In the genomic region with DNA sequence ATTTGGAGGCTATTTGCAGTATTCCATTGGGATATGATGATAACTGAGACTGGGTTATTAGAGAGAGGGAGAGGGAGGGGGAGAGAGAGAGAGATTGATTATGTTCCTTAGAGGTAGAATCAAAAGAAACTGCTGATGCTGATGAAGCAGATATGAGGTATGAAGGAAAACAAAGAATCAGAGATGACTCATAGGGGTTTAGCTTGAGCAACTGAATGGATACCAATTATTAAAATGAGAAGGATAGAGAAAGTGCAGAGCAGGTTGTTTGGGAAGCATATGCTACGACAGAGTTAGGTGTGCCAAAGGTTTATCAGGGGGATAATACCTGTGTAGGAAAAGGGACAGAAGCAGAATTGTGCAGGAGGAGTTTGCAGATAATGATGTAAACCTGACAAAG, we compare ENCODE assay signal across 19 cellular contexts. TPM values are rescaled to one million over a fixed set of nuclear protein-coding genes. Genes with fewer than 3 reads are reported as not detected.
DNase-seq lines count a peak whose midpoint lies in the region; ATAC-seq and TF ChIP-seq lines count a peak whose summit lies in the region.
"Had no signal": no experiment of that assay in that cellular context is flagged by ENCODE, and none has a peak within 500 bp of the region (broad histone marks: within the 10 kb centered on the region; RNA-seq: fewer than 3 reads in every experiment).

No MANE protein-coding gene starts in this region.

- H3K4me1 ChIP-seq in right atrium auricular region = no peaks in the 10 kb centered on the region
- H3K4me1 ChIP-seq: transverse colon had no signal

- no peaks in the 10 kb centered on the region for H3K27me3 ChIP-seq in right atrium auricular region
- H3K27me3 ChIP-seq: hepatocyte, transverse colon had no signal

- no peak overlapping the region for H3K4me3 Mint-ChIP-seq in activated T-helper 17 cell treated with anti-CD3 and anti-CD28 coated beads, Interleukin-2, amount 50 U/mL, for 72 hours
- H3K4me3 Mint-ChIP-seq in natural killer cell = no peak overlapping the region
- H3K4me3 Mint-ChIP-seq: effector memory CD8-positive, alpha-beta T cell had no signal

- H3K4me1 Mint-ChIP-seq in activated T-helper 17 cell treated with anti-CD3 and anti-CD28 coated beads, Interleukin-2, amount 50 U/mL, for 72 hours = peaks cover 9% of the 10 kb centered on the region
- H3K4me1 Mint-ChIP-seq in natural killer cell = peaks cover 0 to 2% of the 10 kb centered on the region in 2 donors

- H3K27ac ChIP-seq in right atrium auricular region = no peak overlapping the region
- H3K27ac ChIP-seq: hepatocyte, transverse colon had no signal

- H3K9me3 Mint-ChIP-seq in activated T-helper 17 cell treated with anti-CD3 and anti-CD28 coated beads, Interleukin-2, amount 50 U/mL, for 72 hours = no peaks in the 10 kb centered on the region
- no peaks in the 10 kb centered on the region for H3K9me3 Mint-ChIP-seq in natural killer cell
- H3K9me3 Mint-ChIP-seq: effector memory CD8-positive, alpha-beta T cell had no signal

- H3K4me3 ChIP-seq in AG10803 (ENCODE audit: low read length) (no peak overlapping the region), foreskin fibroblast (ENCODE audit: low read depth in 1 of 2, low read length in 2 of 2) (no peak overlapping the region), right atrium auricular region (no peak overlapping the region)
- H3K4me3 ChIP-seq: hepatocyte, transverse colon had no signal

- intact Hi-C loops in natural killer cell (cut with micrococcal nuclease) = no loop called here

- no peaks in the 10 kb centered on the region for H3K9me3 ChIP-seq in right atrium auricular region
- H3K9me3 ChIP-seq: transverse colon had no signal

- H3K27ac Mint-ChIP-seq in activated T-helper 17 cell treated with anti-CD3 and anti-CD28 coated beads, Interleukin-2, amount 50 U/mL, for 72 hours = no peak overlapping the region
- no peak overlapping the region for H3K27ac Mint-ChIP-seq in natural killer cell
- H3K27ac Mint-ChIP-seq: effector memory CD8-positive, alpha-beta T cell had no signal

- TF ChIP-seq CTCF in AG10803 (conservative IDR thresholded peaks at IDR 0.05; ENCODE audit: low read length) (no peak), foreskin fibroblast (IDR thresholded peaks at IDR 0.05; ENCODE audit: low read depth, low read length) (no peak), right atrium auricular region (IDR thresholded peaks at IDR 0.05) (no peak), natural killer cell (IDR thresholded peaks at IDR 0.05) (no peak)

- peak; percentile 58 for ATAC-seq in activated T-helper 17 cell treated with anti-CD3 and anti-CD28 coated beads, Interleukin-2, amount 50 U/mL, for 72 hours (replicated peaks)
- ATAC-seq in natural killer cell = no peak
- ATAC-seq: effector memory CD8-positive, alpha-beta T cell; left lobe of liver had no signal

- H3K36me3 ChIP-seq in right atrium auricular region = no peaks in the 10 kb centered on the region
- H3K36me3 ChIP-seq: transverse colon had no signal

- H3K36me3 Mint-ChIP-seq in activated T-helper 17 cell treated with anti-CD3 and anti-CD28 coated beads, Interleukin-2, amount 50 U/mL, for 72 hours (ENCODE audit: low read depth) = no peaks in the 10 kb centered on the region
- H3K36me3 Mint-ChIP-seq in natural killer cell = no peaks in the 10 kb centered on the region

- H3K27me3 Mint-ChIP-seq in activated T-helper 17 cell treated with anti-CD3 and anti-CD28 coated beads, Interleukin-2, amount 50 U/mL, for 72 hours = peaks cover 5% of the 10 kb centered on the region
- peaks cover 0 to 2% of the 10 kb centered on the region in 2 donors for H3K27me3 Mint-ChIP-seq in natural killer cell (ENCODE audit: low read depth in 2 of 2)
- H3K27me3 Mint-ChIP-seq: effector memory CD8-positive, alpha-beta T cell had no signal

- DNase-seq in AG10803 (ENCODE audit: low read depth) (peak; percentile 17), HT1080 (ENCODE audit: low read depth) (peak; percentile 60), foreskin fibroblast (peak; percentile 36 to 74), anterior cingulate cortex (lab: John Stamatoyannopoulos, UW) (no peak), epidermal melanocyte (ENCODE audit: insufficient read length, low spot score) (no peak), right atrium auricular region (ENCODE audit: low spot score) (no peak), natural killer cell (no peak)
- DNase-seq: aorta; effector memory CD8-positive, alpha-beta T cell; GDM1; NCI-H1930; NCI-H748 treated with DMSO at 0.1 percent for 48 hours; SHP77; stimulated activated CD4-positive, alpha-beta T cell treated with anti-CD3 and anti-CD28 coated beads, Interleukin-2, amount 100 ng/mL, for 24 hours; T1000; transverse colon had no signal

RNA-seq across cellular contexts. Expression of a gene that starts 12.7 kb away (rescaled TPM):
- total RNA-seq in HT1080 (2014; rRNA removed; shearing (Covaris generic)) = 20.1 and 21.1 TPM in 2 replicates
- 31.0 and 39.9 TPM in 2 replicates for polyA plus RNA-seq in HT1080 (2015; cell fraction: cytosol; rRNA removed)
- polyA plus RNA-seq in HT1080 (2015; cell fraction: nucleus; rRNA removed) = 42.6 and 54.1 TPM in 2 replicates
- total RNA-seq in activated T-helper 17 cell treated with anti-CD3 and anti-CD28 coated beads, Interleukin-2, amount 50 U/mL, for 72 hours = 10 to 100 TPM; 28.3 to 39.0 TPM
- total RNA-seq in right atrium auricular region (10 to 100 TPM; 61.6 to 85.7 TPM), natural killer cell (100 to 1,000 TPM in 1 of 3 donors, 10 to 100 TPM in 2; 70.7 to 101 (median 81.4) TPM)

RNA-seq across cellular contexts. Expression of a gene that starts 56.0 kb away (rescaled TPM):
- total RNA-seq in HT1080 (2014; rRNA removed; shearing (Covaris generic)) = 12.0 and 13.6 TPM in 2 replicates
- polyA plus RNA-seq in HT1080 (2015; cell fraction: cytosol; rRNA removed) = 8.6 and 13.2 TPM in 2 replicates
- polyA plus RNA-seq in HT1080 (2015; cell fraction: nucleus; rRNA removed) = 26.7 and 28.7 TPM in 2 replicates
- 10 to 100 TPM; 22.3 to 40.4 TPM for total RNA-seq in activated T-helper 17 cell treated with anti-CD3 and anti-CD28 coated beads, Interleukin-2, amount 50 U/mL, for 72 hours
- total RNA-seq in right atrium auricular region (10 to 100 TPM; 37.2 to 44.6 TPM), natural killer cell (10 to 100 TPM; 68.2 to 82.3 (median 69.1) TPM)

Comparison
In these comparisons a context has a peak if more than half of its experiments do, and no peak if none do; other contexts are left out.
1. DNase-seq: peak in AG10803 (single experiment), HT1080 (single experiment) and foreskin fibroblast (2 of 2); none in anterior cingulate cortex (0 of 58), epidermal melanocyte (single experiment), right atrium auricular region (single experiment) and natural killer cell (single experiment).